ENCODE assay signal across 9 cellular contexts in genomic region chr15:41838400-41838897, GRCh38. TPM values are rescaled to one million over a fixed set of nuclear protein-coding genes. Genes with fewer than 3 reads are reported as not detected.
DNase-seq lines count a peak whose midpoint lies in the region; TF ChIP-seq lines count a peak whose summit lies in the region.
"Had no signal": no experiment of that assay in that cellular context is flagged by ENCODE, and none has a peak within 500 bp of the region (broad histone marks: within the 10 kb centered on the region; RNA-seq: fewer than 3 reads in every experiment).

Gene PLA2G4B, plus strand, starts transcription at chr15:41838847. Its CDS starts 67 bp downstream, at chr15:41838914.

- DNase-seq in COLO668 (lab: John Stamatoyannopoulos, UW; ENCODE audit: unreplicated experiment) (peak; percentile 74), LNCaP clone FGC (ENCODE audit: low read depth) (peak; percentile 98), colonic mucosa (peak; percentile 87), ovary (no peak), EL (no peak), MG63 (no peak), NAMALWA (ENCODE audit: low spot score) (no peak), DMS79 treated with DMSO at 0.1 percent for 48 hours (lab: John Stamatoyannopoulos, UW) (no peak)
- DNase-seq: T1000 had no signal

- TF ChIP-seq CTCF in LNCaP clone FGC (IDR thresholded peaks at IDR 0.05; ENCODE audit: control insufficient read depth, extremely low read depth, insufficient read depth) (no peak), colonic mucosa (IDR thresholded peaks at IDR 0.05) (no peak), ovary (IDR thresholded peaks at IDR 0.05) (no peak)

- H3K27me3 ChIP-seq in colonic mucosa (no peaks in the 10 kb centered on the region), ovary (no peaks in the 10 kb centered on the region), MG63 (no peaks in the 10 kb centered on the region)

- no peak for TF ChIP-seq EP300 in ovary (IDR thresholded peaks at IDR 0.05)

- peak within 1 kb of the TSS in 1 of 2 donors; percentile 26 for H3K9ac ChIP-seq in colonic mucosa (ENCODE audit: low read depth in 2 of 2, low read length in 2 of 2)

- H3K4me1 ChIP-seq in colonic mucosa (no peaks in the 10 kb centered on the region), ovary (ENCODE audit: insufficient read depth) (no peaks in the 10 kb centered on the region)

- no peaks in the 10 kb centered on the region for H3K9me3 ChIP-seq in colonic mucosa
- no peaks in the 10 kb centered on the region for H3K9me3 ChIP-seq in ovary
- H3K9me3 ChIP-seq in MG63, result no peaks in the 10 kb centered on the region

- intact Hi-C loops in colonic mucosa (cut with DNase I), result no loop called here
- intact Hi-C loops in ovary (cut with DNase I), result no loop called here

- H3K27ac ChIP-seq in colonic mucosa, result peak within 1 kb of the TSS; percentile 15
- H3K27ac ChIP-seq in ovary, result no peak within 1 kb of the TSS

- no peak for TF ChIP-seq POLR2A in ovary (IDR thresholded peaks at IDR 0.05)

- H3K4me3 ChIP-seq in LNCaP clone FGC (ENCODE audit: low read depth, low read length) (peak within 1 kb of the TSS; percentile 16; the same call in 1 of the 2 replicates), colonic mucosa (no peak within 1 kb of the TSS), ovary (no peak within 1 kb of the TSS), MG63 (no peak within 1 kb of the TSS)

- no peaks in the 10 kb centered on the region for H3K36me3 ChIP-seq in colonic mucosa
- H3K36me3 ChIP-seq in ovary, result no peaks in the 10 kb centered on the region
- H3K36me3 ChIP-seq in MG63, result no peaks in the 10 kb centered on the region

- 86 to 89% (median 89%) methylated on average over 6 of the region's 6 CpGs for WGBS in ovary, 3 donors

RNA-seq across cellular contexts. Expression of gene PLA2G4B, which starts in this region (rescaled TPM):
- total RNA-seq in colonic mucosa, result 1 to 10 TPM; 2.2 to 6.2 TPM
- total RNA-seq in ovary, result 10 to 100 TPM in 4 of 7 donors, 1 to 10 TPM in 3; 4.8 to 17.5 (median 12.8) TPM
- polyA plus RNA-seq in ovary, result 10 to 100 TPM in 1 of 2 donors, 1 to 10 TPM in 1; 8.6 to 10.6 TPM
- 0.20 TPM in 1 of 2 replicates, not detected in the other for total RNA-seq in MG63 (2014; rRNA removed; shearing (Covaris generic); ENCODE audit: low replicate concordance)

Comparison
In these comparisons a context has a peak if more than half of its experiments do, and no peak if none do; other contexts are left out.
1. DNase-seq: peak in COLO668 (single experiment), LNCaP clone FGC (single experiment) and colonic mucosa (single experiment); none in ovary (0 of 5), EL (single experiment), MG63 (single experiment), NAMALWA (single experiment) and DMS79 treated with DMSO at 0.1 percent for 48 hours (single experiment).